Comparison of ENCODE assay signal across 2 cellular contexts in the genomic region with DNA sequence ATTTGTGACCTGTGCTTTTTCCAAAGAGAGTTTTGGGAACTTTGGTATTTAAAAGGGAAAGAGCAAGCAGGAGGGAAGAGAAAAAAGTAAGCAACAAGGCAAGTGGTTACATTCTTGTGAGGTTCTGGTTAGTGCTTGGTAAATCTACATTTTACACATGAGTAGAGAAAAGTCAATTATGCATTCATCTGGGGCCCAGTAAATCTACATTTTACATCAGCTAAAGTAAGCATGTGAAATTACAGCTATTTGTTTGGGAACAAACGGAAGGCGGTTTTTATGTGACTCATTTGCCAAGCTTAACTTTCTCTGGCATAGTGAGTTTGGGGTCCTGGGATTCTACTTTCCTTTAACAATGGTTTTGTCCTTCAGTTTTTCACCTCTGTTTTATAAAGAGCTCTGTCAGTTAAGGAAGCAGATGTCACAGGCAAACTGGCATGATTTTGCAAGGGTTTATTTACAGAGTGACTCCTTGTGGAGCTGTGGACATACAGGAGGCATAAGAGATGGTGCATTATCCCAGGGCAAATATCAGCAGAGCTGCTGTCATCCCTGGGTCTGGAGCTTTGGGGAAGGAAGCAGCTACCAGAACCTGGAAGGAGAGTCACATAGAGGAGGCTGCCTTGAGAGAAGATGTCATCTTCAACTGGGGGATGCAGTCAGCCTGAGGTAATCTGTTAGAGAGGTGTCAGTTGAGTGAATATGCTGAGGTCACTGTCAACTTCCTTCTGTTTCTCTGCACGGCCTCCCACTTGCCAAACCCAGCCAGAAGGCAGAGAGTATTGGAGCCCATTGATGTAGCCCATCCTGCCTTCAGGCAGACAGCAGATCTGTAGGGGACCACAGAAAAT.
TF ChIP-seq lines count a peak whose summit lies in the region.

No MANE protein-coding gene starts in this region.

TF ChIP-seq in liver, 16 proteins besides CTCF, POLR2A, EP300 and RAD21 (continued from another document):
- TF ChIP-seq, protein P1, sequence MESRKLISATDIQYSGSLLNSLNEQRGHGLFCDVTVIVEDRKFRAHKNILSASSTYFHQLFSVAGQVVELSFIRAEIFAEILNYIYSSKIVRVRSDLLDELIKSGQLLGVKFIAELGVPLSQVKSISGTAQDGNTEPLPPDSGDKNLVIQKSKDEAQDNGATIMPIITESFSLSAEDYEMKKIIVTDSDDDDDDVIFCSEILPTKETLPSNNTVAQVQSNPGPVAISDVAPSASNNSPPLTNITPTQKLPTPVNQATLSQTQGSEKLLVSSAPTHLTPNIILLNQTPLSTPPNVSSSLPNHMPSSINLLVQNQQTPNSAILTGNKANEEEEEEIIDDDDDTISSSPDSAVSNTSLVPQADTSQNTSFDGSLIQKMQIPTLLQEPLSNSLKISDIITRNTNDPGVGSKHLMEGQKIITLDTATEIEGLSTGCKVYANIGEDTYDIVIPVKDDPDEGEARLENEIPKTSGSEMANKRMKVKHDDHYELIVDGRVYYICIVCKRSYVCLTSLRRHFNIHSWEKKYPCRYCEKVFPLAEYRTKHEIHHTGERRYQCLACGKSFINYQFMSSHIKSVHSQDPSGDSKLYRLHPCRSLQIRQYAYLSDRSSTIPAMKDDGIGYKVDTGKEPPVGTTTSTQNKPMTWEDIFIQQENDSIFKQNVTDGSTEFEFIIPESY (IDR thresholded peaks at IDR 0.05): no peak
- TF ChIP-seq, protein P2, sequence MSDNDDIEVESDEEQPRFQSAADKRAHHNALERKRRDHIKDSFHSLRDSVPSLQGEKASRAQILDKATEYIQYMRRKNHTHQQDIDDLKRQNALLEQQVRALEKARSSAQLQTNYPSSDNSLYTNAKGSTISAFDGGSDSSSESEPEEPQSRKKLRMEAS (IDR thresholded peaks at IDR 0.05): no peak
- peak in 1 of 2 donors; percentile 9 for TF ChIP-seq RXRA (IDR thresholded peaks at IDR 0.05)
- TF ChIP-seq GABPA (IDR thresholded peaks at IDR 0.05 in 1 of 2, conservative IDR thresholded peaks at IDR 0.05 in 1 of 2): no peak
- TF ChIP-seq, protein P3, sequence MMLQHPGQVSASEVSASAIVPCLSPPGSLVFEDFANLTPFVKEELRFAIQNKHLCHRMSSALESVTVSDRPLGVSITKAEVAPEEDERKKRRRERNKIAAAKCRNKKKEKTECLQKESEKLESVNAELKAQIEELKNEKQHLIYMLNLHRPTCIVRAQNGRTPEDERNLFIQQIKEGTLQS (IDR thresholded peaks at IDR 0.05): no peak

TF ChIP-seq in HepG2, 621 proteins besides CTCF, POLR2A, EP300 and RAD21 (continued from another document):
- TF ChIP-seq, protein P4, sequence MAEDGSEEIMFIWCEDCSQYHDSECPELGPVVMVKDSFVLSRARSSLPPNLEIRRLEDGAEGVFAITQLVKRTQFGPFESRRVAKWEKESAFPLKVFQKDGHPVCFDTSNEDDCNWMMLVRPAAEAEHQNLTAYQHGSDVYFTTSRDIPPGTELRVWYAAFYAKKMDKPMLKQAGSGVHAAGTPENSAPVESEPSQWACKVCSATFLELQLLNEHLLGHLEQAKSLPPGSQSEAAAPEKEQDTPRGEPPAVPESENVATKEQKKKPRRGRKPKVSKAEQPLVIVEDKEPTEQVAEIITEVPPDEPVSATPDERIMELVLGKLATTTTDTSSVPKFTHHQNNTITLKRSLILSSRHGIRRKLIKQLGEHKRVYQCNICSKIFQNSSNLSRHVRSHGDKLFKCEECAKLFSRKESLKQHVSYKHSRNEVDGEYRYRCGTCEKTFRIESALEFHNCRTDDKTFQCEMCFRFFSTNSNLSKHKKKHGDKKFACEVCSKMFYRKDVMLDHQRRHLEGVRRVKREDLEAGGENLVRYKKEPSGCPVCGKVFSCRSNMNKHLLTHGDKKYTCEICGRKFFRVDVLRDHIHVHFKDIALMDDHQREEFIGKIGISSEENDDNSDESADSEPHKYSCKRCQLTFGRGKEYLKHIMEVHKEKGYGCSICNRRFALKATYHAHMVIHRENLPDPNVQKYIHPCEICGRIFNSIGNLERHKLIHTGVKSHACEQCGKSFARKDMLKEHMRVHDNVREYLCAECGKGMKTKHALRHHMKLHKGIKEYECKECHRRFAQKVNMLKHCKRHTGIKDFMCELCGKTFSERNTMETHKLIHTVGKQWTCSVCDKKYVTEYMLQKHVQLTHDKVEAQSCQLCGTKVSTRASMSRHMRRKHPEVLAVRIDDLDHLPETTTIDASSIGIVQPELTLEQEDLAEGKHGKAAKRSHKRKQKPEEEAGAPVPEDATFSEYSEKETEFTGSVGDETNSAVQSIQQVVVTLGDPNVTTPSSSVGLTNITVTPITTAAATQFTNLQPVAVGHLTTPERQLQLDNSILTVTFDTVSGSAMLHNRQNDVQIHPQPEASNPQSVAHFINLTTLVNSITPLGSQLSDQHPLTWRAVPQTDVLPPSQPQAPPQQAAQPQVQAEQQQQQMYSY (CRISPR knock-in tag; IDR thresholded peaks at IDR 0.05): no peak
- TF ChIP-seq ZNF124 (CRISPR knock-in tag; IDR thresholded peaks at IDR 0.05): no peak
